Comparison of ENCODE assay signal across 19 cellular contexts in genomic region chr2:69998761-69999160, GRCh38.
"Had no signal": no experiment of that assay in that cellular context is flagged by ENCODE, and none has a peak within 500 bp of the region (broad histone marks: within the 10 kb centered on the region; RNA-seq: fewer than 3 reads in every experiment).

No MANE protein-coding gene starts in this region.

- H3K27me3 ChIP-seq: body of pancreas had no signal

- H3K4me1 Mint-ChIP-seq: neural crest cell had no signal

- H3K27ac Mint-ChIP-seq: activated CD4-positive, alpha-beta T cell treated with anti-CD3 and anti-CD28 coated beads, Interleukin-2, amount 10 ng/mL, durations not matched to agents 7 days and 5 days; activated naive CD4-positive, alpha-beta T cell treated with anti-CD3 and anti-CD28 coated beads for 36 hours; activated T-helper 1 cell treated with anti-CD3 and anti-CD28 coated beads, Interleukin-12 subunit alpha, Interleukin-12 subunit beta, Interleukin-2, Interleukin-4 antibody, amounts not matched to agents 30 ng/mL and 10 ng/mL and 1 ng/mL, durations not matched to agents 14 hours and 24 hours and 36 hours; progenitor cell of endocrine pancreas; T-helper 1 cell treated with Interleukin-12 subunit alpha and Interleukin-12 subunit beta and Interleukin-4 antibody, amounts not matched to agents 30 μg/mL and 1 μg/mL, for 36 hours had no signal

- H3K27me3 Mint-ChIP-seq: activated CD4-positive, alpha-beta T cell treated with anti-CD3 and anti-CD28 coated beads, Interleukin-2, amount 10 ng/mL, durations not matched to agents 7 days and 5 days; naive B cell; progenitor cell of endocrine pancreas had no signal

- H3K27ac ChIP-seq: body of pancreas, left ventricle myocardium inferior had no signal

- H3K4me3 Mint-ChIP-seq: activated CD4-positive, alpha-beta T cell treated with anti-CD3 and anti-CD28 coated beads, Interleukin-2, amount 10 ng/mL, durations not matched to agents 7 days and 5 days; activated naive CD4-positive, alpha-beta T cell treated with anti-CD3 and anti-CD28 coated beads for 36 hours; activated T-helper 1 cell treated with anti-CD3 and anti-CD28 coated beads, Interleukin-12 subunit alpha, Interleukin-12 subunit beta, Interleukin-2, Interleukin-4 antibody, amounts not matched to agents 30 ng/mL and 10 ng/mL and 1 ng/mL, durations not matched to agents 14 hours and 24 hours and 36 hours; naive B cell; neural crest cell; T-helper 1 cell treated with Interleukin-12 subunit alpha and Interleukin-12 subunit beta and Interleukin-4 antibody, amounts not matched to agents 30 μg/mL and 1 μg/mL, for 36 hours had no signal

- H3K4me3 ChIP-seq: body of pancreas, left ventricle myocardium inferior, mucosa of descending colon had no signal

- ATAC-seq: activated CD4-positive, CD25-positive, alpha-beta regulatory T cell treated with anti-CD3 and anti-CD28 coated beads, Interleukin-2, amount 50 U/mL, for 24 hours; body of pancreas; mucosa of descending colon had no signal

- H3K9me3 Mint-ChIP-seq: activated CD4-positive, alpha-beta T cell treated with anti-CD3 and anti-CD28 coated beads, Interleukin-2, amount 10 ng/mL, durations not matched to agents 7 days and 5 days; activated naive CD4-positive, alpha-beta T cell treated with anti-CD3 and anti-CD28 coated beads for 36 hours; activated T-helper 1 cell treated with anti-CD3 and anti-CD28 coated beads, Interleukin-12 subunit alpha, Interleukin-12 subunit beta, Interleukin-2, Interleukin-4 antibody, amounts not matched to agents 30 ng/mL and 10 ng/mL and 1 ng/mL, durations not matched to agents 14 hours and 24 hours and 36 hours; naive B cell; neural crest cell; T-helper 1 cell treated with Interleukin-12 subunit alpha and Interleukin-12 subunit beta and Interleukin-4 antibody, amounts not matched to agents 30 μg/mL and 1 μg/mL, for 36 hours had no signal

- DNase-seq: activated CD4-positive, alpha-beta T cell treated with anti-CD3 and anti-CD28 coated beads, Interleukin-2, amount 10 ng/mL, durations not matched to agents 7 days and 5 days; activated naive CD4-positive, alpha-beta T cell treated with anti-CD3 and anti-CD28 coated beads for 36 hours; activated T-cell treated with anti-CD3 and anti-CD28 coated beads for 4 hours; foreskin melanocyte; glutamatergic neuron; hypothalamus; kidney glomerular epithelial cell; left ventricle myocardium inferior; naive B cell; stimulated activated CD4-positive, alpha-beta T cell treated with anti-CD3 and anti-CD28 coated beads, Interleukin-2, amount 100 ng/mL, for 24 hours; stimulated activated naive CD4-positive, alpha-beta T cell treated with Interleukin-2 at 50 U/mL for 16 hours; substantia nigra had no signal

- H3K4me1 ChIP-seq: body of pancreas, left ventricle myocardium inferior had no signal

- H3K9me3 ChIP-seq: body of pancreas, left ventricle myocardium inferior, mucosa of descending colon had no signal
